1 cellular context compared by ENCODE assay signal in genomic region chr14:100680439-100681051, GRCh38.
TF ChIP-seq lines count a peak whose summit lies in the region.

No MANE protein-coding gene starts in this region.

TF ChIP-seq in HepG2, 621 proteins besides CTCF, POLR2A, EP300 and RAD21 (continued from another document and continues in another):
- TF ChIP-seq, protein P1, sequence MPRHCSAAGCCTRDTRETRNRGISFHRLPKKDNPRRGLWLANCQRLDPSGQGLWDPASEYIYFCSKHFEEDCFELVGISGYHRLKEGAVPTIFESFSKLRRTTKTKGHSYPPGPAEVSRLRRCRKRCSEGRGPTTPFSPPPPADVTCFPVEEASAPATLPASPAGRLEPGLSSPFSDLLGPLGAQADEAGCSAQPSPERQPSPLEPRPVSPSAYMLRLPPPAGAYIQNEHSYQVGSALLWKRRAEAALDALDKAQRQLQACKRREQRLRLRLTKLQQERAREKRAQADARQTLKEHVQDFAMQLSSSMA (CRISPR knock-in tag; IDR thresholded peaks at IDR 0.05), result 0 out of 2 replicates have a peak, but pooled peaks have one; percentile 42
- TF ChIP-seq, protein P2, sequence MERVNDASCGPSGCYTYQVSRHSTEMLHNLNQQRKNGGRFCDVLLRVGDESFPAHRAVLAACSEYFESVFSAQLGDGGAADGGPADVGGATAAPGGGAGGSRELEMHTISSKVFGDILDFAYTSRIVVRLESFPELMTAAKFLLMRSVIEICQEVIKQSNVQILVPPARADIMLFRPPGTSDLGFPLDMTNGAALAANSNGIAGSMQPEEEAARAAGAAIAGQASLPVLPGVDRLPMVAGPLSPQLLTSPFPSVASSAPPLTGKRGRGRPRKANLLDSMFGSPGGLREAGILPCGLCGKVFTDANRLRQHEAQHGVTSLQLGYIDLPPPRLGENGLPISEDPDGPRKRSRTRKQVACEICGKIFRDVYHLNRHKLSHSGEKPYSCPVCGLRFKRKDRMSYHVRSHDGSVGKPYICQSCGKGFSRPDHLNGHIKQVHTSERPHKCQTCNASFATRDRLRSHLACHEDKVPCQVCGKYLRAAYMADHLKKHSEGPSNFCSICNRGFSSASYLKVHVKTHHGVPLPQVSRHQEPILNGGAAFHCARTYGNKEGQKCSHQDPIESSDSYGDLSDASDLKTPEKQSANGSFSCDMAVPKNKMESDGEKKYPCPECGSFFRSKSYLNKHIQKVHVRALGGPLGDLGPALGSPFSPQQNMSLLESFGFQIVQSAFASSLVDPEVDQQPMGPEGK (CRISPR knock-in tag; IDR thresholded peaks at IDR 0.05), result peak; percentile 61
- TF ChIP-seq ZBTB33 (CRISPR knock-in tag; IDR thresholded peaks at IDR 0.05), result peak; percentile 59; the same call in 1 of the 2 replicates
- peak; percentile 45; the same call in 1 of the 2 replicates for TF ChIP-seq PHF21A (CRISPR knock-in tag; IDR thresholded peaks at IDR 0.05)
- TF ChIP-seq ZNF296 (CRISPR knock-in tag; conservative IDR thresholded peaks at IDR 0.05), result 0 out of 2 replicates have a peak, but pooled peaks have one; percentile 15
- TF ChIP-seq TBL1XR1 (IDR thresholded peaks at IDR 0.05; ENCODE audit: borderline replicate concordance, low read length, partially characterized antibody), result no peak
- TF ChIP-seq DPF2 (CRISPR knock-in tag; IDR thresholded peaks at IDR 0.05; ENCODE audit: borderline replicate concordance, low read depth), result 0 out of 2 replicates have a peak, but pooled peaks have one; percentile 26
- no peak for TF ChIP-seq ZNF740 (CRISPR knock-in tag; IDR thresholded peaks at IDR 0.05)
- TF ChIP-seq KDM4B (CRISPR knock-in tag; IDR thresholded peaks at IDR 0.05), result no peak
- TF ChIP-seq ZNF234 (CRISPR knock-in tag; conservative IDR thresholded peaks at IDR 0.05), result no peak
- TF ChIP-seq, protein P3, sequence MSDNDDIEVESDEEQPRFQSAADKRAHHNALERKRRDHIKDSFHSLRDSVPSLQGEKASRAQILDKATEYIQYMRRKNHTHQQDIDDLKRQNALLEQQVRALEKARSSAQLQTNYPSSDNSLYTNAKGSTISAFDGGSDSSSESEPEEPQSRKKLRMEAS (IDR thresholded peaks at IDR 0.05), result peak; percentile 51; the same call in 1 of the 2 replicates
- TF ChIP-seq ZFY (CRISPR knock-in tag; IDR thresholded peaks at IDR 0.05), result peak; percentile 30; the same call in 1 of the 2 replicates
- no peak for TF ChIP-seq GRHL1 (CRISPR knock-in tag; conservative IDR thresholded peaks at IDR 0.05)
- TF ChIP-seq NR0B2 (CRISPR knock-in tag; IDR thresholded peaks at IDR 0.05), result no peak
- no peak for TF ChIP-seq SSRP1 (CRISPR knock-in tag; IDR thresholded peaks at IDR 0.05)
- TF ChIP-seq ZNF674 (CRISPR knock-in tag; IDR thresholded peaks at IDR 0.05; ENCODE audit: low read depth), result no peak
- peak; percentile 15; the same call in 1 of the 2 replicates for TF ChIP-seq ZNF143 (CRISPR knock-in tag; IDR thresholded peaks at IDR 0.05)
- TF ChIP-seq ZKSCAN5 (CRISPR knock-in tag; IDR thresholded peaks at IDR 0.05), result no peak
- TF ChIP-seq, protein P4, sequence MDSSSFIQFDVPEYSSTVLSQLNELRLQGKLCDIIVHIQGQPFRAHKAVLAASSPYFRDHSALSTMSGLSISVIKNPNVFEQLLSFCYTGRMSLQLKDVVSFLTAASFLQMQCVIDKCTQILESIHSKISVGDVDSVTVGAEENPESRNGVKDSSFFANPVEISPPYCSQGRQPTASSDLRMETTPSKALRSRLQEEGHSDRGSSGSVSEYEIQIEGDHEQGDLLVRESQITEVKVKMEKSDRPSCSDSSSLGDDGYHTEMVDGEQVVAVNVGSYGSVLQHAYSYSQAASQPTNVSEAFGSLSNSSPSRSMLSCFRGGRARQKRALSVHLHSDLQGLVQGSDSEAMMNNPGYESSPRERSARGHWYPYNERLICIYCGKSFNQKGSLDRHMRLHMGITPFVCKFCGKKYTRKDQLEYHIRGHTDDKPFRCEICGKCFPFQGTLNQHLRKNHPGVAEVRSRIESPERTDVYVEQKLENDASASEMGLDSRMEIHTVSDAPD (CRISPR knock-in tag; IDR thresholded peaks at IDR 0.05), result no peak
- TF ChIP-seq ZBTB7A (CRISPR knock-in tag; IDR thresholded peaks at IDR 0.05), result 0 out of 2 replicates have a peak, but pooled peaks have one; percentile 13
- TF ChIP-seq DBP (CRISPR knock-in tag; IDR thresholded peaks at IDR 0.05; ENCODE audit: not compliant biosample characterization), result no peak
- no peak for TF ChIP-seq ZMYM3 (CRISPR knock-in tag; IDR thresholded peaks at IDR 0.05)
- no peak for TF ChIP-seq U2AF1 (optimal IDR thresholded peaks at IDR 0.05; ENCODE audit: low read depth, low read length)
- TF ChIP-seq ZNF766 (CRISPR knock-in tag; IDR thresholded peaks at IDR 0.05; ENCODE audit: borderline replicate concordance), result no peak; the same call in 1 of the 2 replicates
- TF ChIP-seq TCF12 (IDR thresholded peaks at IDR 0.05), result no peak
- 0 out of 2 replicates have a peak, but pooled peaks have one; percentile 27 for TF ChIP-seq TCF12 (CRISPR knock-in tag; IDR thresholded peaks at IDR 0.05)
- TF ChIP-seq RXRB (CRISPR knock-in tag; IDR thresholded peaks at IDR 0.05; ENCODE audit: borderline replicate concordance), result peak; percentile 75; the same call in 1 of the 2 replicates
- TF ChIP-seq POLR2AphosphoS5 (IDR thresholded peaks at IDR 0.05; ENCODE audit: low read depth, low read length), result 0 out of 2 replicates have a peak, but pooled peaks have one; percentile 18
- no peak for TF ChIP-seq RCOR2 (CRISPR knock-in tag; IDR thresholded peaks at IDR 0.05)
- TF ChIP-seq, protein P5, sequence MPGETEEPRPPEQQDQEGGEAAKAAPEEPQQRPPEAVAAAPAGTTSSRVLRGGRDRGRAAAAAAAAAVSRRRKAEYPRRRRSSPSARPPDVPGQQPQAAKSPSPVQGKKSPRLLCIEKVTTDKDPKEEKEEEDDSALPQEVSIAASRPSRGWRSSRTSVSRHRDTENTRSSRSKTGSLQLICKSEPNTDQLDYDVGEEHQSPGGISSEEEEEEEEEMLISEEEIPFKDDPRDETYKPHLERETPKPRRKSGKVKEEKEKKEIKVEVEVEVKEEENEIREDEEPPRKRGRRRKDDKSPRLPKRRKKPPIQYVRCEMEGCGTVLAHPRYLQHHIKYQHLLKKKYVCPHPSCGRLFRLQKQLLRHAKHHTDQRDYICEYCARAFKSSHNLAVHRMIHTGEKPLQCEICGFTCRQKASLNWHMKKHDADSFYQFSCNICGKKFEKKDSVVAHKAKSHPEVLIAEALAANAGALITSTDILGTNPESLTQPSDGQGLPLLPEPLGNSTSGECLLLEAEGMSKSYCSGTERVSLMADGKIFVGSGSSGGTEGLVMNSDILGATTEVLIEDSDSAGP (CRISPR knock-in tag; IDR thresholded peaks at IDR 0.05; ENCODE audit: borderline replicate concordance), result peak; percentile 4; the same call in 1 of the 2 replicates
- TF ChIP-seq, protein P6, sequence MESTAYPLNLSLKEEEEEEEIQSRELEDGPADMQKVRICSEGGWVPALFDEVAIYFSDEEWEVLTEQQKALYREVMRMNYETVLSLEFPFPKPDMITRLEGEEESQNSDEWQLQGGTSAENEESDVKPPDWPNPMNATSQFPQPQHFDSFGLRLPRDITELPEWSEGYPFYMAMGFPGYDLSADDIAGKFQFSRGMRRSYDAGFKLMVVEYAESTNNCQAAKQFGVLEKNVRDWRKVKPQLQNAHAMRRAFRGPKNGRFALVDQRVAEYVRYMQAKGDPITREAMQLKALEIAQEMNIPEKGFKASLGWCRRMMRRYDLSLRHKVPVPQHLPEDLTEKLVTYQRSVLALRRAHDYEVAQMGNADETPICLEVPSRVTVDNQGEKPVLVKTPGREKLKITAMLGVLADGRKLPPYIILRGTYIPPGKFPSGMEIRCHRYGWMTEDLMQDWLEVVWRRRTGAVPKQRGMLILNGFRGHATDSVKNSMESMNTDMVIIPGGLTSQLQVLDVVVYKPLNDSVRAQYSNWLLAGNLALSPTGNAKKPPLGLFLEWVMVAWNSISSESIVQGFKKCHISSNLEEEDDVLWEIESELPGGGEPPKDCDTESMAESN (CRISPR knock-in tag; conservative IDR thresholded peaks at IDR 0.05), result no peak
- TF ChIP-seq, protein P7, sequence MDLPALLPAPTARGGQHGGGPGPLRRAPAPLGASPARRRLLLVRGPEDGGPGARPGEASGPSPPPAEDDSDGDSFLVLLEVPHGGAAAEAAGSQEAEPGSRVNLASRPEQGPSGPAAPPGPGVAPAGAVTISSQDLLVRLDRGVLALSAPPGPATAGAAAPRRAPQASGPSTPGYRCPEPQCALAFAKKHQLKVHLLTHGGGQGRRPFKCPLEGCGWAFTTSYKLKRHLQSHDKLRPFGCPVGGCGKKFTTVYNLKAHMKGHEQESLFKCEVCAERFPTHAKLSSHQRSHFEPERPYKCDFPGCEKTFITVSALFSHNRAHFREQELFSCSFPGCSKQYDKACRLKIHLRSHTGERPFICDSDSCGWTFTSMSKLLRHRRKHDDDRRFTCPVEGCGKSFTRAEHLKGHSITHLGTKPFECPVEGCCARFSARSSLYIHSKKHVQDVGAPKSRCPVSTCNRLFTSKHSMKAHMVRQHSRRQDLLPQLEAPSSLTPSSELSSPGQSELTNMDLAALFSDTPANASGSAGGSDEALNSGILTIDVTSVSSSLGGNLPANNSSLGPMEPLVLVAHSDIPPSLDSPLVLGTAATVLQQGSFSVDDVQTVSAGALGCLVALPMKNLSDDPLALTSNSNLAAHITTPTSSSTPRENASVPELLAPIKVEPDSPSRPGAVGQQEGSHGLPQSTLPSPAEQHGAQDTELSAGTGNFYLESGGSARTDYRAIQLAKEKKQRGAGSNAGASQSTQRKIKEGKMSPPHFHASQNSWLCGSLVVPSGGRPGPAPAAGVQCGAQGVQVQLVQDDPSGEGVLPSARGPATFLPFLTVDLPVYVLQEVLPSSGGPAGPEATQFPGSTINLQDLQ (CRISPR knock-in tag; IDR thresholded peaks at IDR 0.05), result no peak
- no peak for TF ChIP-seq ZNF17 (CRISPR knock-in tag; IDR thresholded peaks at IDR 0.05)
- TF ChIP-seq MEIS2 (CRISPR knock-in tag; IDR thresholded peaks at IDR 0.05), result no peak; the same call in 1 of the 2 replicates
- TF ChIP-seq ARNTL (CRISPR knock-in tag; IDR thresholded peaks at IDR 0.05), result no peak
- TF ChIP-seq ZFAT (CRISPR knock-in tag; conservative IDR thresholded peaks at IDR 0.05), result no peak
